In genomic region chr5:179801304-179802206, GRCh38 we compare ENCODE assay signal across 8 cellular contexts. TPM values are rescaled to one million over a fixed set of nuclear protein-coding genes. Genes with fewer than 3 reads are reported as not detected.
A peak's percentile ranks its signal among the peaks of the same experiment; 100 is the strongest.
DNase-seq lines count a peak whose midpoint lies in the region; ATAC-seq and TF ChIP-seq lines count a peak whose summit lies in the region.

No MANE protein-coding gene starts in this region.

- H3K27ac Mint-ChIP-seq in activated CD8-positive, alpha-beta T cell treated with anti-CD3 and anti-CD28 coated beads for 36 hours, result no peak overlapping the region
- no peak overlapping the region for H3K27ac Mint-ChIP-seq in endothelial cell (ENCODE audit: unreplicated experiment)

- POLR2A ChIA-PET in activated CD8-positive, alpha-beta T cell treated with anti-CD3 and anti-CD28 coated beads for 36 hours (lab: Charles Lee), result interaction anchor here (0.7 to 2.1 kb wide), 11 partner anchors 8 to 178 kb away, joined by 3 to 8 read pairs (median 4); partner anchors contain the start of genes HNRNPH1, LTC4S, MRNIP and SQSTM1

- ATAC-seq in GM18867 (IDR thresholded peaks at IDR 0.05; ENCODE audit: unreplicated experiment), result peak; percentile 40
- peak; percentile 46 for ATAC-seq in activated CD8-positive, alpha-beta T cell treated with anti-CD3 and anti-CD28 coated beads for 36 hours
- ATAC-seq in HG03521 (IDR thresholded peaks at IDR 0.05; ENCODE audit: unreplicated experiment), result no peak

- H3K4me3 Mint-ChIP-seq in activated CD8-positive, alpha-beta T cell treated with anti-CD3 and anti-CD28 coated beads for 36 hours, result no peak overlapping the region
- peak overlapping the region; percentile 23 for H3K4me3 Mint-ChIP-seq in endothelial cell (ENCODE audit: unreplicated experiment)

- H2BK15ac ChIP-seq in neuronal stem cell (ENCODE audit: low read length), result peak overlapping the region; percentile 57

- no CpG with 5 or more reads among the region's 67 CpGs for WGBS in neuronal stem cell (ENCODE audit: extremely low coverage in 2 of 2, insufficient read length in 2 of 2, insufficient replicate concordance in 1 of 2), 2 donors
- WGBS in tibial nerve, 2 donors, result 62 to 77% methylated on average over 42 to 44 of the region's 67 CpGs

- H3K9me3 ChIP-seq in neuronal stem cell (replicated peaks in 1 of 2; ENCODE audit: control insufficient read depth in 2 of 2, insufficient read depth in 1 of 2, low read depth in 1 of 2, low read length in 2 of 2) (peaks cover 0 to 4% of the 10 kb centered on the region in 2 donors), tibial nerve (no peaks in the 10 kb centered on the region)

- peak overlapping the region; percentile 95 for H3K4ac ChIP-seq in neuronal stem cell (ENCODE audit: low read length)

- H3K14ac ChIP-seq in neuronal stem cell (ENCODE audit: low read length), result no peak overlapping the region

- no peak for TF ChIP-seq POLR2A in tibial nerve (IDR thresholded peaks at IDR 0.05)

- no peaks in the 10 kb centered on the region for H3K9me3 Mint-ChIP-seq in activated CD8-positive, alpha-beta T cell treated with anti-CD3 and anti-CD28 coated beads for 36 hours
- H3K9me3 Mint-ChIP-seq in endothelial cell (ENCODE audit: unreplicated experiment), result no peaks in the 10 kb centered on the region

- H3K4me2 ChIP-seq in neuronal stem cell (ENCODE audit: insufficient read depth, low read length, poor library complexity, severe bottlenecking), result no peak overlapping the region

- H3K27ac ChIP-seq in neuronal stem cell (replicated peaks; ENCODE audit: low read length) (no peak overlapping the region), tibial nerve (peak overlapping the region in 1 of 4 donors; percentile 12)

- peaks cover 10% of the 10 kb centered on the region for H3K79me1 ChIP-seq in neuronal stem cell (ENCODE audit: low read depth, low read length)

- H3K27me3 ChIP-seq in neuronal stem cell (ENCODE audit: control insufficient read depth in 3 of 3, insufficient read depth in 3 of 3, low read depth in 1 of 3, low read length in 3 of 3), result peaks cover 0 to 4% (median 0%) of the 10 kb centered on the region in 3 experiments
- H3K27me3 ChIP-seq in tibial nerve, result no peaks in the 10 kb centered on the region

- peak in 1 of 2 donors; percentile 14 for TF ChIP-seq EP300 in tibial nerve (IDR thresholded peaks at IDR 0.05)

- peaks cover 10% of the 10 kb centered on the region for H3K36me3 Mint-ChIP-seq in activated CD8-positive, alpha-beta T cell treated with anti-CD3 and anti-CD28 coated beads for 36 hours (ENCODE audit: low read depth)
- peaks cover 32% of the 10 kb centered on the region for H3K36me3 Mint-ChIP-seq in endothelial cell (ENCODE audit: low read depth, unreplicated experiment)

- DNase-seq in Kasumi-1 (lab: John Stamatoyannopoulos, UW) (peak; percentile 43 to 49), endothelial cell (ENCODE audit: low spot score) (peak; percentile 78), neuronal stem cell (ENCODE audit: low spot score) (no peak), tibial nerve (ENCODE audit: low spot score in 2 of 2) (peak; percentile 65 to 70), glomerular visceral epithelial cell (ENCODE audit: extremely low spot score) (no peak)
- peak; percentile 91 for DNase-seq in activated CD8-positive, alpha-beta T cell treated with anti-CD3 and anti-CD28 coated beads for 36 hours

- peak overlapping the region; percentile 44 for H3K9ac ChIP-seq in neuronal stem cell (ENCODE audit: low read depth, low read length, poor library complexity)

- no peak overlapping the region for H4K8ac ChIP-seq in neuronal stem cell (ENCODE audit: low read depth, low read length)

- no peak overlapping the region for H2AFZ ChIP-seq in neuronal stem cell (ENCODE audit: low read length)

- H3K27me3 Mint-ChIP-seq in activated CD8-positive, alpha-beta T cell treated with anti-CD3 and anti-CD28 coated beads for 36 hours, result no peaks in the 10 kb centered on the region
- H3K27me3 Mint-ChIP-seq in endothelial cell (ENCODE audit: unreplicated experiment), result peaks cover 18% of the 10 kb centered on the region

- H3K36me3 ChIP-seq in neuronal stem cell (replicated peaks in 1 of 2; ENCODE audit: control insufficient read depth in 2 of 2, insufficient read depth in 2 of 2, low read length in 2 of 2) (peaks cover 26 to 59% of the 10 kb centered on the region in 2 donors), tibial nerve (peaks cover 2 to 47% (median 14%) of the 10 kb centered on the region in 3 donors)

- H2AK5ac ChIP-seq in neuronal stem cell (ENCODE audit: low read depth, low read length), result peak overlapping the region; percentile 92

- H4K91ac ChIP-seq in neuronal stem cell (ENCODE audit: low read depth, low read length, poor library complexity), result no peak overlapping the region

- H3K18ac ChIP-seq in neuronal stem cell (ENCODE audit: low read length), result peak overlapping the region; percentile 85

- H2BK120ac ChIP-seq in neuronal stem cell (ENCODE audit: low read depth, low read length), result no peak overlapping the region

- peak; percentile 86 for TF ChIP-seq CTCF in activated CD8-positive, alpha-beta T cell treated with anti-CD3 and anti-CD28 coated beads for 36 hours (IDR thresholded peaks at IDR 0.05)
- TF ChIP-seq CTCF in endothelial cell (IDR thresholded peaks at IDR 0.05; ENCODE audit: unreplicated experiment), result peak; percentile 15
- peak; percentile 46 to 65 (median 63) for TF ChIP-seq CTCF in tibial nerve (IDR thresholded peaks at IDR 0.05)

- H3K23ac ChIP-seq in neuronal stem cell (ENCODE audit: low read depth, low read length, poor library complexity), result peak overlapping the region; percentile 78

- peak overlapping the region; percentile 90 for H2BK12ac ChIP-seq in neuronal stem cell (ENCODE audit: low read length)

- H3K4me3 ChIP-seq in neuronal stem cell (ENCODE audit: low read length in 2 of 2) (no peak overlapping the region), tibial nerve (no peak overlapping the region)

- no peak overlapping the region for H2BK5ac ChIP-seq in neuronal stem cell (ENCODE audit: low read length)

- intact Hi-C loops in activated CD8-positive, alpha-beta T cell treated with anti-CD3 and anti-CD28 coated beads for 36 hours (cut with micrococcal nuclease), result loop anchor here (2.0 to 5.0 kb wide), 3 partner anchors 39 to 105 kb away; partner anchors contain the start of genes MRNIP and TBC1D9B

- CTCF ChIA-PET in activated CD8-positive, alpha-beta T cell treated with anti-CD3 and anti-CD28 coated beads for 36 hours (lab: Charles Lee), result interaction anchor here (0.6 to 2.9 kb wide), 34 partner anchors 7 to 291 kb away, joined by 3 to 13 read pairs (median 4); partner anchors contain the start of genes LTC4S and SQSTM1

- H3K4me1 Mint-ChIP-seq in activated CD8-positive, alpha-beta T cell treated with anti-CD3 and anti-CD28 coated beads for 36 hours (ENCODE audit: low read depth), result peaks cover 32% of the 10 kb centered on the region
- peaks cover 14% of the 10 kb centered on the region for H3K4me1 Mint-ChIP-seq in endothelial cell (ENCODE audit: unreplicated experiment)

- H3K4me1 ChIP-seq in neuronal stem cell (ENCODE audit: control insufficient read depth in 2 of 2, insufficient read depth in 1 of 2, low read depth in 1 of 2, low read length in 2 of 2), result peaks cover 15 to 28% of the 10 kb centered on the region in 2 donors
- peaks cover 0 to 52% (median 41%) of the 10 kb centered on the region in 4 donors for H3K4me1 ChIP-seq in tibial nerve

RNA-seq across cellular contexts. Expression of gene MGAT4B, which starts 5.1 kb away (rescaled TPM):
- 10 to 100 TPM; 62.8 to 65.9 TPM for total RNA-seq in activated CD8-positive, alpha-beta T cell treated with anti-CD3 and anti-CD28 coated beads for 36 hours
- 163 TPM for total RNA-seq in endothelial cell (ENCODE audit: unreplicated experiment)
- polyA plus RNA-seq in neuronal stem cell (2013, experiment 1 of 2), result 61.3 TPM
- polyA plus RNA-seq in neuronal stem cell (2013, experiment 2 of 2), result 59.4 TPM
- total RNA-seq in tibial nerve, result 100 to 1,000 TPM in 1 of 4 donors, 10 to 100 TPM in 3; 52.7 to 153 (median 91.0) TPM

RNA-seq across cellular contexts. Expression of gene LTC4S, which starts 7.8 kb away (rescaled TPM):
- total RNA-seq in activated CD8-positive, alpha-beta T cell treated with anti-CD3 and anti-CD28 coated beads for 36 hours, result 1 to 10 TPM in 1 of 2 experiments, not detected in 1; 1.3 TPM
- total RNA-seq in endothelial cell (ENCODE audit: unreplicated experiment), result 1.0 TPM
- polyA plus RNA-seq in neuronal stem cell (2013, experiment 1 of 2), result 1.1 TPM
- polyA plus RNA-seq in neuronal stem cell (2013, experiment 2 of 2), result 1.1 TPM
- 10 to 100 TPM in 2 of 4 donors, 1 to 10 TPM in 2; 7.6 to 38.6 (median 18.4) TPM for total RNA-seq in tibial nerve

RNA-seq across cellular contexts. Expression of gene SQSTM1, which starts 19.1 kb away (rescaled TPM):
- 100 to 1,000 TPM; 105 to 123 TPM for total RNA-seq in activated CD8-positive, alpha-beta T cell treated with anti-CD3 and anti-CD28 coated beads for 36 hours
- total RNA-seq in endothelial cell (ENCODE audit: unreplicated experiment), result 82.2 TPM
- 52.6 TPM for polyA plus RNA-seq in neuronal stem cell (2013, experiment 1 of 2)
- polyA plus RNA-seq in neuronal stem cell (2013, experiment 2 of 2), result 53.4 TPM
- 100 to 1,000 TPM; 408 to 463 (median 452) TPM for total RNA-seq in tibial nerve

RNA-seq across cellular contexts. Expression of gene MRNIP, which starts 57.1 kb away (rescaled TPM):
- total RNA-seq in activated CD8-positive, alpha-beta T cell treated with anti-CD3 and anti-CD28 coated beads for 36 hours, result 10 to 100 TPM; 19.8 to 21.5 TPM
- total RNA-seq in endothelial cell (ENCODE audit: unreplicated experiment) (38.5 TPM), tibial nerve (10 to 100 TPM; 48.5 to 82.4 (median 63.2) TPM)
- polyA plus RNA-seq in neuronal stem cell (2013, experiment 1 of 2), result 39.6 TPM
- 39.2 TPM for polyA plus RNA-seq in neuronal stem cell (2013, experiment 2 of 2)

Comparison
In these comparisons a context has a peak if more than half of its experiments do, and no peak if none do; other contexts are left out.
1. DNase-seq: peak in Kasumi-1 (2 of 2), activated CD8-positive, alpha-beta T cell treated with anti-CD3 and anti-CD28 coated beads for 36 hours (single experiment), endothelial cell (single experiment) and tibial nerve (2 of 2); none in neuronal stem cell (single experiment) and glomerular visceral epithelial cell (single experiment).
2. CTCF ChIP-seq: peak in every context shown above with its lines; median percentile 86 in activated CD8-positive, alpha-beta T cell treated with anti-CD3 and anti-CD28 coated beads for 36 hours; 63 in tibial nerve; 15 in endothelial cell.